ENCODE assay signal across 17 cellular contexts in genomic region chr20:8862092-8862491, GRCh38.
DNase-seq lines count a peak whose midpoint lies in the region; ATAC-seq and TF ChIP-seq lines count a peak whose summit lies in the region.
"Had no signal": no experiment of that assay in that cellular context is flagged by ENCODE, and none has a peak within 500 bp of the region (broad histone marks: within the 10 kb centered on the region; RNA-seq: fewer than 3 reads in every experiment).

No MANE protein-coding gene starts in this region.

- DNase-seq in NCI-H526 (lab: John Stamatoyannopoulos, UW) = peak; percentile 21 to 24
- no peak for DNase-seq in NCI-H526 treated with DMSO at 0.1 percent for 48 hours (lab: John Stamatoyannopoulos, UW)
- DNase-seq in NCI-H1694 (lab: John Stamatoyannopoulos, UW) = peak; percentile 77
- peak; percentile 88 for DNase-seq in cerebellar cortex (ENCODE audit: low spot score)
- DNase-seq in osteoblast (ENCODE audit: insufficient read length, low spot score, missing footprints) = peak; percentile 35
- DNase-seq in activated gamma-delta T cell treated with Interleukin-2 at 50 U/mL for 16 hours = no peak
- no peak for DNase-seq in Right ventricle myocardium inferior (ENCODE audit: missing footprints)
- DNase-seq in NCI-H187 (lab: John Stamatoyannopoulos, UW) = no peak
- DNase-seq: 8988T; Calu3; CD4-positive, alpha-beta memory T cell; GDM1; H7; HFFc6 had no signal

- intact Hi-C loops in Right ventricle myocardium inferior (cut with DNase I) = no loop called here

- H3K27me3 ChIP-seq in osteoblast (ENCODE audit: insufficient read depth, low read length) = no peaks in the 10 kb centered on the region
- H3K27me3 ChIP-seq: BLaER1 had no signal

- peaks cover 19% of the 10 kb centered on the region for H3K4me1 ChIP-seq in osteoblast (ENCODE audit: insufficient read depth, low read length)

- H3K4me2 ChIP-seq in osteoblast (ENCODE audit: insufficient read depth, low read length) = no peak overlapping the region
- H3K4me2 ChIP-seq: BLaER1, GM23338 had no signal

- no peaks in the 10 kb centered on the region for H3K36me3 ChIP-seq in osteoblast (ENCODE audit: insufficient read depth, low read length)
- H3K36me3 ChIP-seq: BLaER1 had no signal

- no peak overlapping the region for H3K27ac ChIP-seq in osteoblast (ENCODE audit: low read depth, low read length)
- H3K27ac ChIP-seq: BLaER1 had no signal

- no peak overlapping the region for H2AFZ ChIP-seq in osteoblast (ENCODE audit: low read length)
- H2AFZ ChIP-seq: GM23338 had no signal

- H3K4me3 ChIP-seq in osteoblast (ENCODE audit: insufficient read depth, low read length) = no peak overlapping the region
- H3K4me3 ChIP-seq: BLaER1, GM23338 had no signal

- ATAC-seq in Right ventricle myocardium inferior = no peak
- ATAC-seq: HCT116 had no signal

- no peaks in the 10 kb centered on the region for H3K79me2 ChIP-seq in osteoblast (ENCODE audit: insufficient read depth, low read length)

- H4K20me1 ChIP-seq in osteoblast (ENCODE audit: insufficient read depth, low read length) = no peaks in the 10 kb centered on the region
- H4K20me1 ChIP-seq: BLaER1 had no signal

- H3K9me3 ChIP-seq in osteoblast (ENCODE audit: low read depth, low read length) = no peaks in the 10 kb centered on the region
- H3K9me3 ChIP-seq: BLaER1 had no signal

- no peak for TF ChIP-seq CTCF in osteoblast (IDR thresholded peaks at IDR 0.05; ENCODE audit: extremely low read depth, low read depth, low read length)

Comparison
In these comparisons a context has a peak if more than half of its experiments do, and no peak if none do; other contexts are left out.
1. DNase-seq: peak in NCI-H526 (2 of 2), NCI-H1694 (single experiment), cerebellar cortex (single experiment) and osteoblast (single experiment); none in NCI-H526 treated with DMSO at 0.1 percent for 48 hours (single experiment), activated gamma-delta T cell treated with Interleukin-2 at 50 U/mL for 16 hours (single experiment), Right ventricle myocardium inferior (single experiment) and NCI-H187 (0 of 2).